In the genomic region with DNA sequence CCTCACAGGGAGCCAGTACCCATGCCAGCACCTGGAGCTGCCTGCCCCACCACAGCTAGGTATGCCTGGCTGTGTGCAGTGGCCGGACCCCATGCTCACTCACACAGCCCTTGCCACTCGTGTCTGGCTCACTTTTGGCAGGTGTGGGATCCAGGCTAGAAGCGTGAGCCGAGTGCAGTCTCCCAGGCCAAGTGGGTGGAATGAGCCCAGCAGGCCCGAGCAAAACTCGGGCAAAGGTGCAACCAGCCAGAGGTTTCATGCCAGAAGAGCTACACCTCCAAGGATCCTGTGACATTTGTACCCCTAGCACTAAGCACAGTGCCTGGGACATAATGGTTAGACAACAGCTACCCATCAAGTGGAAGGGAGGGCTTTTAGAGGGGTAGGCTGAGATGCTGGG, we compare ENCODE assay signal across 25 cellular contexts.
"Had no signal": no experiment of that assay in that cellular context is flagged by ENCODE, and none has a peak within 500 bp of the region (broad histone marks: within the 10 kb centered on the region; RNA-seq: fewer than 3 reads in every experiment).

No MANE protein-coding gene starts in this region.

- H3K9me3 ChIP-seq: adrenal gland, body of pancreas, SJSA1 had no signal

- H3K4me3 ChIP-seq: adrenal gland, body of pancreas, SJSA1 had no signal

- ATAC-seq: activated CD4-positive, CD25-positive, alpha-beta regulatory T cell treated with anti-CD3 and anti-CD28 coated beads, Interleukin-2, amount 50 U/mL, for 24 hours; activated CD8-positive, alpha-beta T cell treated with anti-CD3 and anti-CD28 coated beads, Interleukin-2, amount 10 ng/mL, durations not matched to agents 7 days and 5 days; body of pancreas; Panc1; SK-N-SH treated with all-trans-retinoic acid at 6 μM for 48 hours had no signal

- H3K27ac ChIP-seq: adrenal gland, body of pancreas, KMS-11, SJSA1 had no signal

- H3K4me1 ChIP-seq: adrenal gland, body of pancreas, SJSA1 had no signal

- H3K36me3 ChIP-seq: adrenal gland, SJSA1 had no signal

- H3K27me3 ChIP-seq: adrenal gland, body of pancreas, SJSA1 had no signal

- DNase-seq: activated CD4-positive, alpha-beta T cell treated with anti-CD3 and anti-CD28 coated beads for 4 hours; activated CD8-positive, alpha-beta memory T cell treated with anti-CD3 and anti-CD28 coated beads, Interleukin-2, amount 50 U/mL, for 48 hours; activated CD8-positive, alpha-beta T cell treated with anti-CD3 and anti-CD28 coated beads, Interleukin-2, amount 10 ng/mL, durations not matched to agents 7 days and 5 days; activated naive CD4-positive, alpha-beta T cell treated with anti-CD3 and anti-CD28 coated beads, Interleukin-2, amount 50 U/mL, for 16 hours; activated naive CD8-positive, alpha-beta T cell treated with anti-CD3 and anti-CD28 coated beads, Interleukin-2, amount 10 ng/mL, durations not matched to agents 7 days and 5 days; activated T-cell treated with anti-CD3 and anti-CD28 coated beads, Interleukin-2, amount 50 U/mL, for 1 hour; adrenal gland; anterior cingulate cortex; body of pancreas; NCI-H1092; NCI-H1417; NCI-H2029; NCI-H345; NCI-H510A; NCI-H526 treated with DMSO at 0.1 percent for 48 hours; NK-92 treated with Interleukin-12 subunit alpha and Interleukin-12 subunit beta, amount 100 ng/mL, for 24 hours; OCI-M1; RPMI8226; SHP77; SW 1271 had no signal
